ENCODE assay signal across 8 cellular contexts in genomic region chr1:109425391-109425790, GRCh38. TPM values are rescaled to one million over a fixed set of nuclear protein-coding genes. Genes with fewer than 3 reads are reported as not detected.
DNase-seq lines count a peak whose midpoint lies in the region; ATAC-seq and TF ChIP-seq lines count a peak whose summit lies in the region.

No MANE protein-coding gene starts in this region.

- H3K4me2 ChIP-seq in neural progenitor cell, result peak overlapping the region; percentile 88

- H3K4me3 ChIP-seq in endodermal cell (ENCODE audit: low read length) (peak overlapping the region; percentile 90), neural progenitor cell (peak overlapping the region; percentile 80)

- H3K9me3 ChIP-seq in endodermal cell (ENCODE audit: control insufficient read depth, low read length) (no peaks in the 10 kb centered on the region), neural progenitor cell (ENCODE audit: low read depth) (no peaks in the 10 kb centered on the region)

- H3K4me3 Mint-ChIP-seq in activated CD4-positive, alpha-beta T cell treated with anti-CD3 and anti-CD28 coated beads, Interleukin-2, amount 10 ng/mL, durations not matched to agents 7 days and 5 days, result peak overlapping the region; percentile 94
- peak overlapping the region; percentile 87 for H3K4me3 Mint-ChIP-seq in endodermal cell
- H3K4me3 Mint-ChIP-seq in neural progenitor cell, result peak overlapping the region; percentile 97

- 13 to 19% methylated on average over 1 to 4 of the region's 4 CpGs for WGBS in endodermal cell (ENCODE audit: insufficient coverage in 1 of 2, insufficient read length in 1 of 2), 2 experiments

- H3K9ac ChIP-seq in endodermal cell (ENCODE audit: extremely low read depth, low read length, poor library complexity, severe bottlenecking), result peak overlapping the region; percentile 72
- H3K9ac ChIP-seq in neural progenitor cell, result peak overlapping the region; percentile 74

- DNase-seq in activated CD4-positive, alpha-beta T cell treated with anti-CD3 and anti-CD28 coated beads, Interleukin-2, amount 10 ng/mL, durations not matched to agents 7 days and 5 days, result peak; percentile 26
- no peak for DNase-seq in activated CD4-positive, alpha-beta T cell treated with anti-CD3 and anti-CD28 coated beads for 1 hour
- DNase-seq in RKO (ENCODE audit: low spot score), result peak; percentile 70
- no peak for DNase-seq in endodermal cell
- no peak for DNase-seq in neural progenitor cell (ENCODE audit: low spot score)
- no peak for DNase-seq in NCI-H2107 treated with DMSO at 0.1 percent for 48 hours (lab: John Stamatoyannopoulos, UW; ENCODE audit: unreplicated experiment)
- DNase-seq in effector CD4-positive, alpha-beta T cell, result no peak

- H3K27ac Mint-ChIP-seq in activated CD4-positive, alpha-beta T cell treated with anti-CD3 and anti-CD28 coated beads, Interleukin-2, amount 10 ng/mL, durations not matched to agents 7 days and 5 days, result peak overlapping the region; percentile 97
- H3K27ac Mint-ChIP-seq in endodermal cell (peak overlapping the region; percentile 95), neural progenitor cell (no peak overlapping the region)

- H3K4me1 ChIP-seq in endodermal cell (ENCODE audit: control insufficient read depth, insufficient read depth, low read length), result no peaks in the 10 kb centered on the region
- H3K4me1 ChIP-seq in neural progenitor cell, result peaks cover 16% of the 10 kb centered on the region

- POLR2A ChIA-PET in activated CD4-positive, alpha-beta T cell treated with anti-CD3 and anti-CD28 coated beads, Interleukin-2, amount 10 ng/mL, durations not matched to agents 7 days and 5 days (lab: Charles Lee), result interaction anchor here (0.5 to 0.6 kb wide), 2 partner anchors 29 to 477 kb away, joined by 7 to 10 read pairs; no protein-coding TSS in a partner anchor

- H3K79me2 ChIP-seq in neural progenitor cell (ENCODE audit: low read depth), result peaks cover 54% of the 10 kb centered on the region

- H3K27me3 Mint-ChIP-seq in activated CD4-positive, alpha-beta T cell treated with anti-CD3 and anti-CD28 coated beads, Interleukin-2, amount 10 ng/mL, durations not matched to agents 7 days and 5 days, result no peaks in the 10 kb centered on the region
- H3K27me3 Mint-ChIP-seq in endodermal cell (ENCODE audit: insufficient read depth) (no peaks in the 10 kb centered on the region), neural progenitor cell (ENCODE audit: insufficient read depth, low read depth) (no peaks in the 10 kb centered on the region)

- H3K27me3 ChIP-seq in endodermal cell (ENCODE audit: control insufficient read depth, insufficient read depth, low read length, poor library complexity, severe bottlenecking) (no peaks in the 10 kb centered on the region), neural progenitor cell (no peaks in the 10 kb centered on the region)

- TF ChIP-seq CTCF in endodermal cell (conservative IDR thresholded peaks at IDR 0.05), result no peak
- no peak for TF ChIP-seq CTCF in neural progenitor cell (IDR thresholded peaks at IDR 0.05)

- H4K20me1 ChIP-seq in neural progenitor cell (ENCODE audit: low read depth), result peaks cover 16% of the 10 kb centered on the region

- peaks cover 30% of the 10 kb centered on the region for H3K36me3 Mint-ChIP-seq in activated CD4-positive, alpha-beta T cell treated with anti-CD3 and anti-CD28 coated beads, Interleukin-2, amount 10 ng/mL, durations not matched to agents 7 days and 5 days (ENCODE audit: low read depth)
- peaks cover 9% of the 10 kb centered on the region for H3K36me3 Mint-ChIP-seq in endodermal cell (ENCODE audit: low read depth)
- H3K36me3 Mint-ChIP-seq in neural progenitor cell, result no peaks in the 10 kb centered on the region

- no peak overlapping the region for H2AFZ ChIP-seq in neural progenitor cell (replicated peaks)

- peaks cover 14% of the 10 kb centered on the region for H3F3A ChIP-seq in neural progenitor cell (ENCODE audit: low read depth)

- CTCF ChIA-PET in activated CD4-positive, alpha-beta T cell treated with anti-CD3 and anti-CD28 coated beads, Interleukin-2, amount 10 ng/mL, durations not matched to agents 7 days and 5 days (lab: Charles Lee), result interaction anchor here (0.6 to 3.6 kb wide), 11 partner anchors 8 to 719 kb away, joined by 3 to 15 read pairs (median 4); partner anchors contain the start of genes AMIGO1 and CYB561D1

- H3K36me3 ChIP-seq in endodermal cell (ENCODE audit: control insufficient read depth, insufficient read depth, low read length), result peaks cover 17% of the 10 kb centered on the region
- H3K36me3 ChIP-seq in neural progenitor cell, result no peaks in the 10 kb centered on the region

- no peak for ATAC-seq in HG02884 (IDR thresholded peaks at IDR 0.05; ENCODE audit: unreplicated experiment)

- H3K27ac ChIP-seq in endodermal cell (ENCODE audit: low read depth, low read length), result no peak overlapping the region
- peak overlapping the region; percentile 7 for H3K27ac ChIP-seq in neural progenitor cell

- H3K4me1 Mint-ChIP-seq in activated CD4-positive, alpha-beta T cell treated with anti-CD3 and anti-CD28 coated beads, Interleukin-2, amount 10 ng/mL, durations not matched to agents 7 days and 5 days, result peaks cover 39% of the 10 kb centered on the region
- H3K4me1 Mint-ChIP-seq in endodermal cell (peaks cover 14% of the 10 kb centered on the region), neural progenitor cell (peaks cover 20% of the 10 kb centered on the region)

- H3K9me3 Mint-ChIP-seq in activated CD4-positive, alpha-beta T cell treated with anti-CD3 and anti-CD28 coated beads, Interleukin-2, amount 10 ng/mL, durations not matched to agents 7 days and 5 days, result no peaks in the 10 kb centered on the region
- H3K9me3 Mint-ChIP-seq in endodermal cell (no peaks in the 10 kb centered on the region), neural progenitor cell (no peaks in the 10 kb centered on the region)

RNA-seq across cellular contexts. Expression of gene PSMA5, which starts 0.9 kb away (rescaled TPM):
- 100 to 1,000 TPM; 157 to 174 TPM for total RNA-seq in activated CD4-positive, alpha-beta T cell treated with anti-CD3 and anti-CD28 coated beads, Interleukin-2, amount 10 ng/mL, durations not matched to agents 7 days and 5 days
- 100 to 1,000 TPM; 117 to 122 TPM for total RNA-seq in endodermal cell
- polyA plus RNA-seq in endodermal cell (2013, experiment 1 of 2), result 64.3 TPM
- polyA plus RNA-seq in endodermal cell (2013, experiment 2 of 2), result 64.0 TPM
- 49.9 and 62.0 TPM in 2 replicates for total RNA-seq in neural progenitor cell (ENCODE audit: low replicate concordance)

RNA-seq across cellular contexts. Expression of gene SORT1, which starts 27.7 kb away (rescaled TPM):
- 1 to 10 TPM; 1.5 to 1.9 TPM for total RNA-seq in activated CD4-positive, alpha-beta T cell treated with anti-CD3 and anti-CD28 coated beads, Interleukin-2, amount 10 ng/mL, durations not matched to agents 7 days and 5 days
- total RNA-seq in endodermal cell (10 to 100 TPM; 44.9 to 46.2 TPM), neural progenitor cell (ENCODE audit: low replicate concordance) (33.3 and 38.9 TPM in 2 replicates)
- polyA plus RNA-seq in endodermal cell (2013, experiment 1 of 2), result 35.7 TPM
- polyA plus RNA-seq in endodermal cell (2013, experiment 2 of 2), result 35.6 TPM

RNA-seq across cellular contexts. Expression of gene SYPL2, which starts 41.0 kb away (rescaled TPM):
- not detected for total RNA-seq in activated CD4-positive, alpha-beta T cell treated with anti-CD3 and anti-CD28 coated beads, Interleukin-2, amount 10 ng/mL, durations not matched to agents 7 days and 5 days
- total RNA-seq in endodermal cell (under 1 TPM in 1 of 2 donors, not detected in 1; 0.64 TPM), neural progenitor cell (ENCODE audit: low replicate concordance) (not detected in 2 replicates)
- polyA plus RNA-seq in endodermal cell (2013, experiment 1 of 2), result 0.25 TPM
- polyA plus RNA-seq in endodermal cell (2013, experiment 2 of 2), result 0.08 TPM

RNA-seq across cellular contexts. Expression of gene ATXN7L2, which starts 58.3 kb away (rescaled TPM):
- total RNA-seq in activated CD4-positive, alpha-beta T cell treated with anti-CD3 and anti-CD28 coated beads, Interleukin-2, amount 10 ng/mL, durations not matched to agents 7 days and 5 days, result 10 to 100 TPM; 12.4 to 14.0 TPM
- 1 to 10 TPM; 5.1 to 6.1 TPM for total RNA-seq in endodermal cell
- 13.4 TPM for polyA plus RNA-seq in endodermal cell (2013, experiment 1 of 2)
- 9.5 TPM for polyA plus RNA-seq in endodermal cell (2013, experiment 2 of 2)
- total RNA-seq in neural progenitor cell (ENCODE audit: low replicate concordance), result 6.5 and 8.5 TPM in 2 replicates

Comparison
In these comparisons a context has a peak if more than half of its experiments do, and no peak if none do; other contexts are left out.
1. DNase-seq: peak in activated CD4-positive, alpha-beta T cell treated with anti-CD3 and anti-CD28 coated beads, Interleukin-2, amount 10 ng/mL, durations not matched to agents 7 days and 5 days (single experiment) and RKO (single experiment); none in activated CD4-positive, alpha-beta T cell treated with anti-CD3 and anti-CD28 coated beads for 1 hour (single experiment), endodermal cell (single experiment), neural progenitor cell (single experiment), NCI-H2107 treated with DMSO at 0.1 percent for 48 hours (single experiment) and effector CD4-positive, alpha-beta T cell (single experiment).
2. RNA of gene SORT1, which starts 27.7 kb away (total RNA-seq): 44.9 to 46.2 TPM in endodermal cell and 33.3 to 38.9 TPM in neural progenitor cell; 1.5 to 1.9 TPM in activated CD4-positive, alpha-beta T cell treated with anti-CD3 and anti-CD28 coated beads, Interleukin-2, amount 10 ng/mL, durations not matched to agents 7 days and 5 days; every median in the first group is over 10 times any median in the second.
3. Peak in every context shown above with its lines, with median percentiles within 50 percentile points of each other: H3K4me3 Mint-ChIP-seq.